Comparison of ENCODE assay signal across 22 cellular contexts in genomic region chr22:19350476-19350859, GRCh38.
"Had no signal": no experiment of that assay in that cellular context is flagged by ENCODE, and none has a peak within 500 bp of the region (broad histone marks: within the 10 kb centered on the region; RNA-seq: fewer than 3 reads in every experiment).

No MANE protein-coding gene starts in this region.

- ATAC-seq: activated CD4-positive, CD25-positive, alpha-beta regulatory T cell treated with anti-CD3 and anti-CD28 coated beads, Interleukin-2, amount 50 U/mL, for 24 hours; activated CD8-positive, alpha-beta T cell treated with anti-CD3 and anti-CD28 coated beads, Interleukin-2, amount 10 ng/mL, durations not matched to agents 7 days and 5 days; gastroesophageal sphincter; stimulated activated naive CD8-positive, alpha-beta T cell treated with anti-CD3 and anti-CD28 coated beads, Interleukin-15, Interleukin-2, amounts not matched to agents 100 U/mL and 50 U/mL, for 24 hours; T-helper 17 cell had no signal

- H3K27ac ChIP-seq: coronary artery, esophagus squamous epithelium, gastroesophageal sphincter, neural progenitor cell, SK-N-MC, spleen, tibial artery had no signal

- H2AFZ ChIP-seq: neural progenitor cell had no signal

- H3K4me3 ChIP-seq: coronary artery, esophagus squamous epithelium, gastroesophageal sphincter, neural progenitor cell, SK-N-MC, spleen, tibial artery had no signal

- H3K27me3 Mint-ChIP-seq: activated CD4-positive, alpha-beta T cell treated with anti-CD3 and anti-CD28 coated beads, Interleukin-2, amount 10 ng/mL, durations not matched to agents 7 days and 5 days; activated naive CD8-positive, alpha-beta T cell; activated T-cell treated with anti-CD3 and anti-CD28 coated beads, Interleukin-2, amount 50 U/mL, for 24 hours; progenitor cell of endocrine pancreas; T-helper 17 cell had no signal

- DNase-seq: activated CD4-positive, alpha-beta T cell treated with anti-CD3 and anti-CD28 coated beads, Interleukin-2, amount 10 ng/mL, durations not matched to agents 7 days and 5 days; activated CD8-positive, alpha-beta T cell treated with anti-CD3 and anti-CD28 coated beads, Interleukin-2, amount 10 ng/mL, durations not matched to agents 7 days and 5 days; activated effector memory CD4-positive, alpha-beta T cell treated with anti-CD3 and anti-CD28 coated beads, Interleukin-2, amount 50 U/mL, for 16 hours; activated T-cell treated with anti-CD3 and anti-CD28 coated beads, Interleukin-2, amount 50 U/mL, for 24 hours; amniotic stem cell; cerebellar nuclear complex; esophagus squamous epithelium; hypothalamus; spleen; stimulated activated CD4-positive, alpha-beta T cell treated with anti-CD3 and anti-CD28 coated beads, Interleukin-4, amount 100 ng/mL, for 1 hour; stimulated activated naive CD8-positive, alpha-beta T cell treated with anti-CD3 and anti-CD28 coated beads, Interleukin-15, Interleukin-2, amounts not matched to agents 100 U/mL and 50 U/mL, for 24 hours; SW 1271; T-helper 17 cell; tibial artery had no signal

- H3K4me1 ChIP-seq: esophagus squamous epithelium, gastroesophageal sphincter, neural progenitor cell, spleen, tibial artery had no signal

- H3K4me1 Mint-ChIP-seq: activated CD4-positive, alpha-beta T cell treated with anti-CD3 and anti-CD28 coated beads, Interleukin-2, amount 10 ng/mL, durations not matched to agents 7 days and 5 days; neural progenitor cell had no signal

- H3K27ac Mint-ChIP-seq: activated CD4-positive, alpha-beta T cell treated with anti-CD3 and anti-CD28 coated beads, Interleukin-2, amount 10 ng/mL, durations not matched to agents 7 days and 5 days; activated CD8-positive, alpha-beta T cell treated with anti-CD3 and anti-CD28 coated beads, Interleukin-2, amount 10 ng/mL, durations not matched to agents 7 days and 5 days; activated naive CD8-positive, alpha-beta T cell; activated T-cell treated with anti-CD3 and anti-CD28 coated beads, Interleukin-2, amount 50 U/mL, for 24 hours; neural progenitor cell; progenitor cell of endocrine pancreas; T-helper 17 cell had no signal

- H3K4me3 Mint-ChIP-seq: activated CD4-positive, alpha-beta T cell treated with anti-CD3 and anti-CD28 coated beads, Interleukin-2, amount 10 ng/mL, durations not matched to agents 7 days and 5 days; activated CD8-positive, alpha-beta T cell treated with anti-CD3 and anti-CD28 coated beads, Interleukin-2, amount 10 ng/mL, durations not matched to agents 7 days and 5 days; activated naive CD8-positive, alpha-beta T cell; activated T-cell treated with anti-CD3 and anti-CD28 coated beads, Interleukin-2, amount 50 U/mL, for 24 hours; neural progenitor cell; T-helper 17 cell had no signal

- H3K36me3 ChIP-seq: neural progenitor cell had no signal

- H3K4me2 ChIP-seq: neural progenitor cell had no signal

- H3K9me3 Mint-ChIP-seq: activated CD4-positive, alpha-beta T cell treated with anti-CD3 and anti-CD28 coated beads, Interleukin-2, amount 10 ng/mL, durations not matched to agents 7 days and 5 days; activated T-cell treated with anti-CD3 and anti-CD28 coated beads, Interleukin-2, amount 50 U/mL, for 24 hours had no signal

- H3K9ac ChIP-seq: neural progenitor cell had no signal

- FAIRE-seq: islet of Langerhans had no signal

- H3K9me3 ChIP-seq: esophagus squamous epithelium, gastroesophageal sphincter, spleen, tibial artery had no signal

- H3K27me3 ChIP-seq: esophagus squamous epithelium, gastroesophageal sphincter, neural progenitor cell, spleen, tibial artery had no signal
